9 cellular contexts compared by ENCODE assay signal in genomic region chr2:28360066-28360741, GRCh38. TPM values are rescaled to one million over a fixed set of nuclear protein-coding genes. Genes with fewer than 3 reads are reported as not detected.
A peak's percentile ranks its signal among the peaks of the same experiment; 100 is the strongest.
DNase-seq lines count a peak whose midpoint lies in the region; ATAC-seq and TF ChIP-seq lines count a peak whose summit lies in the region.
"Had no signal": no experiment of that assay in that cellular context is flagged by ENCODE, and none has a peak within 500 bp of the region (broad histone marks: within the 10 kb centered on the region; RNA-seq: fewer than 3 reads in every experiment).

No MANE protein-coding gene starts in this region.

- H3K4me3 Mint-ChIP-seq in T-helper 17 cell: peak overlapping the region; percentile 43
- H3K4me3 Mint-ChIP-seq: neural crest cell had no signal

- no peak overlapping the region for H3K23ac ChIP-seq in mesenchymal stem cell (ENCODE audit: low read length in 2 of 2)

- H3K9me3 ChIP-seq in HCT116 (ENCODE audit: control insufficient read depth in 1 of 2, insufficient read depth in 1 of 2, low read depth in 1 of 2, low read length in 2 of 2) (no peaks in the 10 kb centered on the region), T-helper 17 cell (ENCODE audit: control insufficient read depth, low read length, poor library complexity, severe bottlenecking) (no peaks in the 10 kb centered on the region), mesenchymal stem cell (ENCODE audit: control insufficient read depth, low read length) (no peaks in the 10 kb centered on the region), smooth muscle cell (replicated peaks; ENCODE audit: low read depth) (no peaks in the 10 kb centered on the region)

- H3K4me3 ChIP-seq in HCT116 (replicated peaks in 1 of 2; ENCODE audit: low read depth in 1 of 2, low read length in 2 of 2) (no peak overlapping the region), mesenchymal stem cell (ENCODE audit: insufficient read depth in 1 of 2, low read depth in 1 of 2, low read length in 2 of 2) (no peak overlapping the region), smooth muscle cell (no peak overlapping the region)

- no peaks in the 10 kb centered on the region for H3K79me1 ChIP-seq in mesenchymal stem cell (replicated peaks; ENCODE audit: low read length, poor library complexity, severe bottlenecking)

- peaks cover 50% of the 10 kb centered on the region for H3K4me1 Mint-ChIP-seq in T-helper 17 cell

- no peak overlapping the region for H2BK5ac ChIP-seq in mesenchymal stem cell (ENCODE audit: low read depth, low read length, poor library complexity, severe bottlenecking)

- no peak overlapping the region for H3K27ac ChIP-seq in HCT116 (ENCODE audit: low read depth, low read length)
- H3K27ac ChIP-seq in mesenchymal stem cell (ENCODE audit: low read length, poor library complexity, severe bottlenecking): no peak overlapping the region
- no peak overlapping the region for H3K27ac ChIP-seq in caudate nucleus (ENCODE audit: low read depth, low read length)
- no peak overlapping the region for H3K27ac ChIP-seq in smooth muscle cell (ENCODE audit: low read depth)

- peak overlapping the region; percentile 73 to 74 for H3K4ac ChIP-seq in mesenchymal stem cell (ENCODE audit: low read depth in 1 of 2, low read length in 2 of 2)

- H3K36me3 ChIP-seq in HCT116 (ENCODE audit: control insufficient read depth in 1 of 2, insufficient read depth in 2 of 2, low read length in 2 of 2): no peaks in the 10 kb centered on the region
- H3K36me3 ChIP-seq in mesenchymal stem cell (ENCODE audit: control insufficient read depth in 1 of 2, insufficient read depth in 2 of 2, low read depth in 1 of 2, low read length in 2 of 2): no peaks in the 10 kb centered on the region
- H3K36me3 ChIP-seq in smooth muscle cell (ENCODE audit: low read depth): no peaks in the 10 kb centered on the region

- intact Hi-C loops in HCT116 (cut with micrococcal nuclease): no loop called here

- H2BK12ac ChIP-seq in mesenchymal stem cell (ENCODE audit: low read length in 2 of 2): peak overlapping the region; percentile 14 to 96

- no peak for ATAC-seq in HCT116
- ATAC-seq in T-helper 17 cell: no peak

- peak overlapping the region; percentile 41 for H3K4me2 ChIP-seq in HCT116 (ENCODE audit: low read length)
- no peak overlapping the region for H3K4me2 ChIP-seq in mesenchymal stem cell (ENCODE audit: low read length, poor library complexity, severe bottlenecking)
- no peak overlapping the region for H3K4me2 ChIP-seq in smooth muscle cell

- no peaks in the 10 kb centered on the region for H3K27me3 ChIP-seq in HCT116 (ENCODE audit: insufficient read depth, low read length)
- H3K27me3 ChIP-seq in mesenchymal stem cell (ENCODE audit: control insufficient read depth in 1 of 2, insufficient read depth in 1 of 2, low read length in 2 of 2): no peaks in the 10 kb centered on the region
- H3K27me3 ChIP-seq in smooth muscle cell (ENCODE audit: low read depth): no peaks in the 10 kb centered on the region

- peak overlapping the region; percentile 17 for H2BK15ac ChIP-seq in mesenchymal stem cell (ENCODE audit: low read depth, poor library complexity, severe bottlenecking)

- peak overlapping the region; percentile 30 to 78 for H3K18ac ChIP-seq in mesenchymal stem cell (ENCODE audit: low read depth in 1 of 2, low read length in 2 of 2)

- DNase-seq in AML-193 (lab: John Stamatoyannopoulos, UW) (peak; percentile 64 to 72), HCT116 (ENCODE audit: low read depth, low spot score) (no peak), T-helper 17 cell (no peak), mesenchymal stem cell (no peak), NCI-H2107 (lab: John Stamatoyannopoulos, UW) (no peak), caudate nucleus (lab: John Stamatoyannopoulos, UW) (no peak), smooth muscle cell (lab: John Stamatoyannopoulos, UW; ENCODE audit: unreplicated experiment) (no peak), GM10266 (ENCODE audit: extremely low spot score) (no peak)

- H4K91ac ChIP-seq in mesenchymal stem cell (ENCODE audit: low read length): peak overlapping the region; percentile 70

- H3K27ac Mint-ChIP-seq in T-helper 17 cell: peak overlapping the region; percentile 93

- WGBS in mesenchymal stem cell: 93% methylated on average over 15 of the region's 15 CpGs
- WGBS in smooth muscle cell (ENCODE audit: low lambda C conversion rate): 83% methylated on average over 15 of the region's 15 CpGs

- POLR2A ChIA-PET in HCT116 (lab: Charles Lee): no interaction called here

- RAD21 ChIA-PET in HCT116 (lab: Charles Lee; ENCODE audit: low non-redundant PET in 1 of 2, low total read pairs in 2 of 2, uncharacterized antibody in 2 of 2, unreplicated experiment in 2 of 2): no interaction called here

- H3K9ac ChIP-seq in HCT116 (ENCODE audit: low read length): no peak overlapping the region
- no peak overlapping the region for H3K9ac ChIP-seq in mesenchymal stem cell (ENCODE audit: low read length)
- H3K9ac ChIP-seq in smooth muscle cell (ENCODE audit: low read depth): no peak overlapping the region

- no peak for TF ChIP-seq CTCF in HCT116 (IDR thresholded peaks at IDR 0.05 in 2 of 3, conservative IDR thresholded peaks at IDR 0.05 in 1 of 3; ENCODE audit: borderline replicate concordance in 1 of 3, insufficient read depth in 1 of 3, low read depth in 2 of 3, low read length in 2 of 3)
- no peak for TF ChIP-seq CTCF in smooth muscle cell (IDR thresholded peaks at IDR 0.05; ENCODE audit: borderline replicate concordance, insufficient read depth, poor library complexity, severe bottlenecking)
- TF ChIP-seq CTCF in GM10266 (IDR thresholded peaks at IDR 0.05; ENCODE audit: control insufficient read depth, insufficient read depth, low read depth, missing control alignments): no peak

- CTCF ChIA-PET in HCT116 (lab: Charles Lee): no interaction called here

- TF ChIP-seq RAD21 in HCT116 (IDR thresholded peaks at IDR 0.05; ENCODE audit: low read depth): no peak

- H3K4me1 ChIP-seq in HCT116 (ENCODE audit: control insufficient read depth in 1 of 2, insufficient read depth in 2 of 2, low read length in 2 of 2): peaks cover 7 to 51% of the 10 kb centered on the region in 2 experiments; a peak in 3 of 4 replicates
- H3K4me1 ChIP-seq in mesenchymal stem cell (ENCODE audit: control insufficient read depth, insufficient read depth, low read depth, low read length): peaks cover 41% of the 10 kb centered on the region
- peaks cover 6% of the 10 kb centered on the region for H3K4me1 ChIP-seq in smooth muscle cell (ENCODE audit: low read depth)

- peaks cover 2% of the 10 kb centered on the region for H3K36me3 Mint-ChIP-seq in T-helper 17 cell (ENCODE audit: low read depth)

- no peak for TF ChIP-seq POLR2A in HCT116 (IDR thresholded peaks at IDR 0.05; ENCODE audit: borderline replicate concordance, extremely low read depth, insufficient read depth, insufficient read length)

- no peak overlapping the region for H3K14ac ChIP-seq in mesenchymal stem cell (ENCODE audit: low read length in 2 of 2)

- H3K27me3 Mint-ChIP-seq in T-helper 17 cell: no peaks in the 10 kb centered on the region

- no TSS peak for BruUV-seq in HCT116 (replicated peaks; lab: Mats Ljungman, UMichigan)

- no peak overlapping the region for H4K8ac ChIP-seq in mesenchymal stem cell (ENCODE audit: low read length)

- H3K79me2 ChIP-seq in HCT116 (ENCODE audit: insufficient read depth, low read length) (no peaks in the 10 kb centered on the region), smooth muscle cell (ENCODE audit: low read depth) (no peaks in the 10 kb centered on the region)

- peaks cover 22% of the 10 kb centered on the region for H3F3A ChIP-seq in smooth muscle cell (ENCODE audit: low read depth)

- H3K9me2 ChIP-seq in HCT116 (ENCODE audit: insufficient read depth): no peaks in the 10 kb centered on the region

- no peaks in the 10 kb centered on the region for H4K20me1 ChIP-seq in HCT116 (ENCODE audit: insufficient read depth)
- H4K20me1 ChIP-seq in smooth muscle cell (ENCODE audit: low read depth): no peaks in the 10 kb centered on the region

- H2AK5ac ChIP-seq in mesenchymal stem cell (ENCODE audit: low read length, severe bottlenecking): peak overlapping the region; percentile 58

- peak overlapping the region; percentile 68 for H2BK120ac ChIP-seq in mesenchymal stem cell (ENCODE audit: low read depth, low read length)

- H2AFZ ChIP-seq in HCT116 (ENCODE audit: low read depth, low read length, poor library complexity, severe bottlenecking) (no peak overlapping the region), mesenchymal stem cell (ENCODE audit: low read depth, low read length) (no peak overlapping the region), smooth muscle cell (ENCODE audit: low read depth) (no peak overlapping the region)

TF ChIP-seq in HCT116, 20 proteins besides CTCF, POLR2A, EP300 and RAD21 (continues in another document):
- TF ChIP-seq SRF (IDR thresholded peaks at IDR 0.05; ENCODE audit: low read depth) (no peak), TCF7L2 (IDR thresholded peaks at IDR 0.05; ENCODE audit: borderline replicate concordance, extremely low read depth, insufficient read depth, insufficient read length) (no peak), YY1 (IDR thresholded peaks at IDR 0.05; ENCODE audit: extremely low read depth, insufficient replicate concordance, low read depth, low read length) (no peak), POLR2AphosphoS5 (IDR thresholded peaks at IDR 0.05; ENCODE audit: low read depth, low read length) (no peak), SIN3A (IDR thresholded peaks at IDR 0.05; ENCODE audit: low read depth) (no peak), EGR1 (IDR thresholded peaks at IDR 0.05; ENCODE audit: low read depth) (no peak), ZNF274 (IDR thresholded peaks at IDR 0.05; ENCODE audit: low read depth, low read length) (no peak), SP1 (IDR thresholded peaks at IDR 0.05; ENCODE audit: low read depth) (no peak)
- TF ChIP-seq, protein P1, sequence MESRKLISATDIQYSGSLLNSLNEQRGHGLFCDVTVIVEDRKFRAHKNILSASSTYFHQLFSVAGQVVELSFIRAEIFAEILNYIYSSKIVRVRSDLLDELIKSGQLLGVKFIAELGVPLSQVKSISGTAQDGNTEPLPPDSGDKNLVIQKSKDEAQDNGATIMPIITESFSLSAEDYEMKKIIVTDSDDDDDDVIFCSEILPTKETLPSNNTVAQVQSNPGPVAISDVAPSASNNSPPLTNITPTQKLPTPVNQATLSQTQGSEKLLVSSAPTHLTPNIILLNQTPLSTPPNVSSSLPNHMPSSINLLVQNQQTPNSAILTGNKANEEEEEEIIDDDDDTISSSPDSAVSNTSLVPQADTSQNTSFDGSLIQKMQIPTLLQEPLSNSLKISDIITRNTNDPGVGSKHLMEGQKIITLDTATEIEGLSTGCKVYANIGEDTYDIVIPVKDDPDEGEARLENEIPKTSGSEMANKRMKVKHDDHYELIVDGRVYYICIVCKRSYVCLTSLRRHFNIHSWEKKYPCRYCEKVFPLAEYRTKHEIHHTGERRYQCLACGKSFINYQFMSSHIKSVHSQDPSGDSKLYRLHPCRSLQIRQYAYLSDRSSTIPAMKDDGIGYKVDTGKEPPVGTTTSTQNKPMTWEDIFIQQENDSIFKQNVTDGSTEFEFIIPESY (IDR thresholded peaks at IDR 0.05; ENCODE audit: extremely low read depth, insufficient replicate concordance, low read length): no peak

RNA-seq across cellular contexts. Expression of gene FOSL2, which starts 32.5 kb away (rescaled TPM):
- total RNA-seq in HCT116 (2021; ENCODE audit: unreplicated experiment) (44.8 TPM), T-helper 17 cell (100 to 1,000 TPM; 114 to 153 TPM), smooth muscle cell (106 and 120 TPM in 2 replicates)
- polyA plus RNA-seq in HCT116 (2012): 21.9 and 28.4 TPM in 2 replicates
- polyA plus RNA-seq in mesenchymal stem cell (2013, experiment 1 of 2): 15.6 TPM
- 14.8 TPM for polyA plus RNA-seq in mesenchymal stem cell (2013, experiment 2 of 2)
- polyA plus RNA-seq in smooth muscle cell: 70.8 and 72.6 TPM in 2 replicates

Comparison
In these comparisons a context has a peak if more than half of its experiments do, and no peak if none do; other contexts are left out.
1. DNase-seq: peak in AML-193 (2 of 2); none in HCT116 (single experiment), T-helper 17 cell (0 of 3), mesenchymal stem cell (single experiment), NCI-H2107 (single experiment), caudate nucleus (0 of 61), smooth muscle cell (single experiment) and GM10266 (single experiment).